ENCODE assay signal across 1 cellular context in the genomic region with DNA sequence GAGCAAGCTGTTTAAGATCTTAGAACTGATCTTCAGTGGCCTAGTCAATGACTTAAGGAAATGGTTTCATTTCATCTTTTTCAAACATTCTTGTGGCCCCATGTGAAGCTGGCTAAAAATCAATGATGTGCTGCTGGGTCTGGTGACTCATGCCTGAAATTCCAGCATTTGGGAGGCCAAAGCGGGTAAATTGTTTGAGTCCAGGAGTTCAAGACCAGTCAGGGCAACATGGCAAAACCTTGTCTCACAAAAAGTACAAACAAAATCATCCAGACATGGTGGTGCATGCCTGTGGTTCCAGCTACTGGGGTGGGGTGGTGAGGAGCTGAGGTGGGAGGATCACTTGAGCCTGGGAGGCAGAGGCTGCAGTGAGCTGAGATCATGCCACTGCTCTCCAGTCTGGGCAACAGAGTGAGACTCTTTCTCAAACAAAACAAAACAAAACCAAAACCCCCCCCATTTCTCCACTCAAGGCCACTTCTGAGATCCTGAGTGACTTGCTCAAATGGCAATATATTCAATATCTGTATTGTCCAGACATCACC.
TF ChIP-seq lines count a peak whose summit lies in the region.

No MANE protein-coding gene starts in this region.

TF ChIP-seq in HepG2, 621 proteins besides CTCF, POLR2A, EP300 and RAD21 (continued from another document):
- TF ChIP-seq, protein P1, sequence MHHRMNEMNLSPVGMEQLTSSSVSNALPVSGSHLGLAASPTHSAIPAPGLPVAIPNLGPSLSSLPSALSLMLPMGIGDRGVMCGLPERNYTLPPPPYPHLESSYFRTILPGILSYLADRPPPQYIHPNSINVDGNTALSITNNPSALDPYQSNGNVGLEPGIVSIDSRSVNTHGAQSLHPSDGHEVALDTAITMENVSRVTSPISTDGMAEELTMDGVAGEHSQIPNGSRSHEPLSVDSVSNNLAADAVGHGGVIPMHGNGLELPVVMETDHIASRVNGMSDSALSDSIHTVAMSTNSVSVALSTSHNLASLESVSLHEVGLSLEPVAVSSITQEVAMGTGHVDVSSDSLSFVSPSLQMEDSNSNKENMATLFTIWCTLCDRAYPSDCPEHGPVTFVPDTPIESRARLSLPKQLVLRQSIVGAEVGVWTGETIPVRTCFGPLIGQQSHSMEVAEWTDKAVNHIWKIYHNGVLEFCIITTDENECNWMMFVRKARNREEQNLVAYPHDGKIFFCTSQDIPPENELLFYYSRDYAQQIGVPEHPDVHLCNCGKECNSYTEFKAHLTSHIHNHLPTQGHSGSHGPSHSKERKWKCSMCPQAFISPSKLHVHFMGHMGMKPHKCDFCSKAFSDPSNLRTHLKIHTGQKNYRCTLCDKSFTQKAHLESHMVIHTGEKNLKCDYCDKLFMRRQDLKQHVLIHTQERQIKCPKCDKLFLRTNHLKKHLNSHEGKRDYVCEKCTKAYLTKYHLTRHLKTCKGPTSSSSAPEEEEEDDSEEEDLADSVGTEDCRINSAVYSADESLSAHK (CRISPR knock-in tag; IDR thresholded peaks at IDR 0.05; ENCODE audit: borderline replicate concordance) = no peak
- TF ChIP-seq RXRA (CRISPR knock-in tag; IDR thresholded peaks at IDR 0.05) (peak; percentile 25; the same call in 1 of the 2 replicates), ZNF136 (CRISPR knock-in tag; IDR thresholded peaks at IDR 0.05; ENCODE audit: low read depth) (no peak), ZNF33B (CRISPR knock-in tag; IDR thresholded peaks at IDR 0.05) (no peak), FOSL2 (CRISPR knock-in tag; IDR thresholded peaks at IDR 0.05) (peak; percentile 94), ZNF780A (CRISPR knock-in tag; IDR thresholded peaks at IDR 0.05) (no peak), ZNF121 (CRISPR knock-in tag; IDR thresholded peaks at IDR 0.05) (peak; percentile 86), ZNF720 (CRISPR knock-in tag; IDR thresholded peaks at IDR 0.05) (no peak), CREM (IDR thresholded peaks at IDR 0.05) (no peak), CREM (CRISPR knock-in tag; IDR thresholded peaks at IDR 0.05) (no peak), SAP130 (CRISPR knock-in tag; IDR thresholded peaks at IDR 0.05; ENCODE audit: low read depth) (no peak), ZNF605 (CRISPR knock-in tag; IDR thresholded peaks at IDR 0.05) (no peak), IRF2 (CRISPR knock-in tag; IDR thresholded peaks at IDR 0.05) (no peak), KLF12 (CRISPR knock-in tag; IDR thresholded peaks at IDR 0.05; ENCODE audit: borderline replicate concordance) (no peak), DR1 (CRISPR knock-in tag; IDR thresholded peaks at IDR 0.05) (no peak), ZNF644 (CRISPR knock-in tag; IDR thresholded peaks at IDR 0.05; ENCODE audit: low read depth) (peak; percentile 68; the same call in 1 of the 2 replicates), ZNF678 (CRISPR knock-in tag; IDR thresholded peaks at IDR 0.05) (no peak), GABPB1 (CRISPR knock-in tag; IDR thresholded peaks at IDR 0.05) (no peak), ZNF790 (CRISPR knock-in tag; IDR thresholded peaks at IDR 0.05; ENCODE audit: borderline replicate concordance) (no peak), KDM6A (CRISPR knock-in tag; IDR thresholded peaks at IDR 0.05; ENCODE audit: low read depth) (no peak), JUNB (CRISPR knock-in tag; IDR thresholded peaks at IDR 0.05; ENCODE audit: borderline replicate concordance) (peak; percentile 90), ZIK1 (CRISPR knock-in tag; IDR thresholded peaks at IDR 0.05; ENCODE audit: borderline replicate concordance, low read depth) (no peak), ZSCAN29 (CRISPR knock-in tag; conservative IDR thresholded peaks at IDR 0.05) (peak; percentile 88; the same call in 1 of the 2 replicates), CREB1 (IDR thresholded peaks at IDR 0.05) (no peak), CREB1 (CRISPR knock-in tag; IDR thresholded peaks at IDR 0.05) (no peak), ATF7 (IDR thresholded peaks at IDR 0.05) (no peak), ATF7 (CRISPR knock-in tag; IDR thresholded peaks at IDR 0.05) (no peak), DPF2 (CRISPR knock-in tag; IDR thresholded peaks at IDR 0.05; ENCODE audit: borderline replicate concordance, low read depth) (peak; percentile 61; the same call in 1 of the 2 replicates), LCORL (IDR thresholded peaks at IDR 0.05) (peak; percentile 77), LCORL (CRISPR knock-in tag; IDR thresholded peaks at IDR 0.05) (peak; percentile 91), MIXL1 (CRISPR knock-in tag; IDR thresholded peaks at IDR 0.05) (0 out of 2 replicates have a peak, but pooled peaks have one; percentile 15), RFXAP (CRISPR knock-in tag; IDR thresholded peaks at IDR 0.05; ENCODE audit: borderline replicate concordance) (no peak), ONECUT2 (CRISPR knock-in tag; IDR thresholded peaks at IDR 0.05) (peak; percentile 91), NRL (CRISPR knock-in tag; IDR thresholded peaks at IDR 0.05; ENCODE audit: borderline replicate concordance) (no peak), JUND (CRISPR knock-in tag; IDR thresholded peaks at IDR 0.05) (peak; percentile 91)
- TF ChIP-seq, protein P2, sequence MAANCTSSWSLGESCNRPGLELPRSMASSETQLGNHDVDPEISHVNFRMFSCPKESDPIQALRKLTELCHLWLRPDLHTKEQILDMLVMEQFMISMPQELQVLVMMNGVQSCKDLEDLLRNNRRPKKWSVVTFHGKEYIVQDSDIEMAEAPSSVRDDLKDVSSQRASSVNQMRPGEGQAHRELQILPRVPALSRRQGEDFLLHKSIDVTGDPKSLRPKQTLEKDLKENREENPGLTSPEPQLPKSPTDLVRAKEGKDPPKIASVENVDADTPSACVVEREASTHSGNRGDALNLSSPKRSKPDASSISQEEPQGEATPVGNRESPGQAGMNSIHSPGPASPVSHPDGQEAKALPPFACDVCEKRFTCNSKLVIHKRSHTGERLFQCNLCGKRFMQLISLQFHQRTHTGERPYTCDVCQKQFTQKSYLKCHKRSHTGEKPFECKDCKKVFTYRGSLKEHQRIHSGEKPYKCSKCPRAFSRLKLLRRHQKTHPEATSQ (CRISPR knock-in tag; IDR thresholded peaks at IDR 0.05; ENCODE audit: borderline replicate concordance) = no peak
- TF ChIP-seq, protein P3, sequence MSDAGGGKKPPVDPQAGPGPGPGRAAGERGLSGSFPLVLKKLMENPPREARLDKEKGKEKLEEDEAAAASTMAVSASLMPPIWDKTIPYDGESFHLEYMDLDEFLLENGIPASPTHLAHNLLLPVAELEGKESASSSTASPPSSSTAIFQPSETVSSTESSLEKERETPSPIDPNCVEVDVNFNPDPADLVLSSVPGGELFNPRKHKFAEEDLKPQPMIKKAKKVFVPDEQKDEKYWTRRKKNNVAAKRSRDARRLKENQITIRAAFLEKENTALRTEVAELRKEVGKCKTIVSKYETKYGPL (CRISPR knock-in tag; IDR thresholded peaks at IDR 0.05) = no peak
- TF ChIP-seq, protein P4, sequence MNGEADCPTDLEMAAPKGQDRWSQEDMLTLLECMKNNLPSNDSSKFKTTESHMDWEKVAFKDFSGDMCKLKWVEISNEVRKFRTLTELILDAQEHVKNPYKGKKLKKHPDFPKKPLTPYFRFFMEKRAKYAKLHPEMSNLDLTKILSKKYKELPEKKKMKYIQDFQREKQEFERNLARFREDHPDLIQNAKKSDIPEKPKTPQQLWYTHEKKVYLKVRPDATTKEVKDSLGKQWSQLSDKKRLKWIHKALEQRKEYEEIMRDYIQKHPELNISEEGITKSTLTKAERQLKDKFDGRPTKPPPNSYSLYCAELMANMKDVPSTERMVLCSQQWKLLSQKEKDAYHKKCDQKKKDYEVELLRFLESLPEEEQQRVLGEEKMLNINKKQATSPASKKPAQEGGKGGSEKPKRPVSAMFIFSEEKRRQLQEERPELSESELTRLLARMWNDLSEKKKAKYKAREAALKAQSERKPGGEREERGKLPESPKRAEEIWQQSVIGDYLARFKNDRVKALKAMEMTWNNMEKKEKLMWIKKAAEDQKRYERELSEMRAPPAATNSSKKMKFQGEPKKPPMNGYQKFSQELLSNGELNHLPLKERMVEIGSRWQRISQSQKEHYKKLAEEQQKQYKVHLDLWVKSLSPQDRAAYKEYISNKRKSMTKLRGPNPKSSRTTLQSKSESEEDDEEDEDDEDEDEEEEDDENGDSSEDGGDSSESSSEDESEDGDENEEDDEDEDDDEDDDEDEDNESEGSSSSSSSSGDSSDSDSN (CRISPR knock-in tag; IDR thresholded peaks at IDR 0.05) = no peak
- TF ChIP-seq, protein P5, sequence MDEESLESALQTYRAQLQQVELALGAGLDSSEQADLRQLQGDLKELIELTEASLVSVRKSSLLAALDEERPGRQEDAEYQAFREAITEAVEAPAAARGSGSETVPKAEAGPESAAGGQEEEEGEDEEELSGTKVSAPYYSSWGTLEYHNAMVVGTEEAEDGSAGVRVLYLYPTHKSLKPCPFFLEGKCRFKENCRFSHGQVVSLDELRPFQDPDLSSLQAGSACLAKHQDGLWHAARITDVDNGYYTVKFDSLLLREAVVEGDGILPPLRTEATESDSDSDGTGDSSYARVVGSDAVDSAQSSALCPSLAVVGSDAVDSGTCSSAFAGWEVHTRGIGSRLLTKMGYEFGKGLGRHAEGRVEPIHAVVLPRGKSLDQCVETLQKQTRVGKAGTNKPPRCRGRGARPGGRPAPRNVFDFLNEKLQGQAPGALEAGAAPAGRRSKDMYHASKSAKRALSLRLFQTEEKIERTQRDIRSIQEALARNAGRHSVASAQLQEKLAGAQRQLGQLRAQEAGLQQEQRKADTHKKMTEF (CRISPR knock-in tag; IDR thresholded peaks at IDR 0.05) = no peak
- TF ChIP-seq, protein P6, sequence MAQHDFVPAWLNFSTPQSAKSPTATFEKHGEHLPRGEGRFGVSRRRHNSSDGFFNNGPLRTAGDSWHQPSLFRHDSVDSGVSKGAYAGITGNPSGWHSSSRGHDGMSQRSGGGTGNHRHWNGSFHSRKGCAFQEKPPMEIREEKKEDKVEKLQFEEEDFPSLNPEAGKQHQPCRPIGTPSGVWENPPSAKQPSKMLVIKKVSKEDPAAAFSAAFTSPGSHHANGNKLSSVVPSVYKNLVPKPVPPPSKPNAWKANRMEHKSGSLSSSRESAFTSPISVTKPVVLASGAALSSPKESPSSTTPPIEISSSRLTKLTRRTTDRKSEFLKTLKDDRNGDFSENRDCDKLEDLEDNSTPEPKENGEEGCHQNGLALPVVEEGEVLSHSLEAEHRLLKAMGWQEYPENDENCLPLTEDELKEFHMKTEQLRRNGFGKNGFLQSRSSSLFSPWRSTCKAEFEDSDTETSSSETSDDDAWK (CRISPR knock-in tag; IDR thresholded peaks at IDR 0.05) = no peak
- TF ChIP-seq, protein P7, sequence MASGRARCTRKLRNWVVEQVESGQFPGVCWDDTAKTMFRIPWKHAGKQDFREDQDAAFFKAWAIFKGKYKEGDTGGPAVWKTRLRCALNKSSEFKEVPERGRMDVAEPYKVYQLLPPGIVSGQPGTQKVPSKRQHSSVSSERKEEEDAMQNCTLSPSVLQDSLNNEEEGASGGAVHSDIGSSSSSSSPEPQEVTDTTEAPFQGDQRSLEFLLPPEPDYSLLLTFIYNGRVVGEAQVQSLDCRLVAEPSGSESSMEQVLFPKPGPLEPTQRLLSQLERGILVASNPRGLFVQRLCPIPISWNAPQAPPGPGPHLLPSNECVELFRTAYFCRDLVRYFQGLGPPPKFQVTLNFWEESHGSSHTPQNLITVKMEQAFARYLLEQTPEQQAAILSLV (CRISPR knock-in tag; IDR thresholded peaks at IDR 0.05; ENCODE audit: borderline replicate concordance) = no peak
- TF ChIP-seq, protein P8, sequence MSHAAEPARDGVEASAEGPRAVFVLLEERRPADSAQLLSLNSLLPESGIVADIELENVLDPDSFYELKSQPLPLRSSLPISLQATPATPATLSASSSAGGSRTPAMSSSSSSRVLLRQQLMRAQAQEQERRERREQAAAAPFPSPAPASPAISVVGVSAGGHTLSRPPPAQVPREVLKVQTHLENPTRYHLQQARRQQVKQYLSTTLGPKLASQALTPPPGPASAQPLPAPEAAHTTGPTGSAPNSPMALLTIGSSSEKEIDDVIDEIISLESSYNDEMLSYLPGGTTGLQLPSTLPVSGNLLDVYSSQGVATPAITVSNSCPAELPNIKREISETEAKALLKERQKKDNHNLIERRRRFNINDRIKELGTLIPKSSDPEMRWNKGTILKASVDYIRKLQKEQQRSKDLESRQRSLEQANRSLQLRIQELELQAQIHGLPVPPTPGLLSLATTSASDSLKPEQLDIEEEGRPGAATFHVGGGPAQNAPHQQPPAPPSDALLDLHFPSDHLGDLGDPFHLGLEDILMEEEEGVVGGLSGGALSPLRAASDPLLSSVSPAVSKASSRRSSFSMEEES (CRISPR knock-in tag; IDR thresholded peaks at IDR 0.05) = 0 out of 2 replicates have a peak, but pooled peaks have one; percentile 22
- TF ChIP-seq, protein P9, sequence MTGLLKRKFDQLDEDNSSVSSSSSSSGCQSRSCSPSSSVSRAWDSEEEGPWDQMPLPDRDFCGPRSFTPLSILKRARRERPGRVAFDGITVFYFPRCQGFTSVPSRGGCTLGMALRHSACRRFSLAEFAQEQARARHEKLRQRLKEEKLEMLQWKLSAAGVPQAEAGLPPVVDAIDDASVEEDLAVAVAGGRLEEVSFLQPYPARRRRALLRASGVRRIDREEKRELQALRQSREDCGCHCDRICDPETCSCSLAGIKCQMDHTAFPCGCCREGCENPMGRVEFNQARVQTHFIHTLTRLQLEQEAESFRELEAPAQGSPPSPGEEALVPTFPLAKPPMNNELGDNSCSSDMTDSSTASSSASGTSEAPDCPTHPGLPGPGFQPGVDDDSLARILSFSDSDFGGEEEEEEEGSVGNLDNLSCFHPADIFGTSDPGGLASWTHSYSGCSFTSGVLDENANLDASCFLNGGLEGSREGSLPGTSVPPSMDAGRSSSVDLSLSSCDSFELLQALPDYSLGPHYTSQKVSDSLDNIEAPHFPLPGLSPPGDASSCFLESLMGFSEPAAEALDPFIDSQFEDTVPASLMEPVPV (CRISPR knock-in tag; IDR thresholded peaks at IDR 0.05) = no peak
- TF ChIP-seq, protein P10, sequence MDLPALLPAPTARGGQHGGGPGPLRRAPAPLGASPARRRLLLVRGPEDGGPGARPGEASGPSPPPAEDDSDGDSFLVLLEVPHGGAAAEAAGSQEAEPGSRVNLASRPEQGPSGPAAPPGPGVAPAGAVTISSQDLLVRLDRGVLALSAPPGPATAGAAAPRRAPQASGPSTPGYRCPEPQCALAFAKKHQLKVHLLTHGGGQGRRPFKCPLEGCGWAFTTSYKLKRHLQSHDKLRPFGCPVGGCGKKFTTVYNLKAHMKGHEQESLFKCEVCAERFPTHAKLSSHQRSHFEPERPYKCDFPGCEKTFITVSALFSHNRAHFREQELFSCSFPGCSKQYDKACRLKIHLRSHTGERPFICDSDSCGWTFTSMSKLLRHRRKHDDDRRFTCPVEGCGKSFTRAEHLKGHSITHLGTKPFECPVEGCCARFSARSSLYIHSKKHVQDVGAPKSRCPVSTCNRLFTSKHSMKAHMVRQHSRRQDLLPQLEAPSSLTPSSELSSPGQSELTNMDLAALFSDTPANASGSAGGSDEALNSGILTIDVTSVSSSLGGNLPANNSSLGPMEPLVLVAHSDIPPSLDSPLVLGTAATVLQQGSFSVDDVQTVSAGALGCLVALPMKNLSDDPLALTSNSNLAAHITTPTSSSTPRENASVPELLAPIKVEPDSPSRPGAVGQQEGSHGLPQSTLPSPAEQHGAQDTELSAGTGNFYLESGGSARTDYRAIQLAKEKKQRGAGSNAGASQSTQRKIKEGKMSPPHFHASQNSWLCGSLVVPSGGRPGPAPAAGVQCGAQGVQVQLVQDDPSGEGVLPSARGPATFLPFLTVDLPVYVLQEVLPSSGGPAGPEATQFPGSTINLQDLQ (CRISPR knock-in tag; IDR thresholded peaks at IDR 0.05) = no peak
